21 cellular contexts compared by ENCODE assay signal in genomic region chr19:30061557-30062330, GRCh38.
"Had no signal": no experiment of that assay in that cellular context is flagged by ENCODE, and none has a peak within 500 bp of the region (broad histone marks: within the 10 kb centered on the region; RNA-seq: fewer than 3 reads in every experiment).

No MANE protein-coding gene starts in this region.

- FAIRE-seq: islet of Langerhans had no signal

- H3K9me3 Mint-ChIP-seq: activated naive CD4-positive, alpha-beta T cell treated with anti-CD3 and anti-CD28 coated beads, Interleukin-2, amount 50 U/mL, for 24 hours; activated T-helper 1 cell treated with anti-CD3 and anti-CD28 coated beads, Interleukin-12 subunit alpha, Interleukin-12 subunit beta, Interleukin-2, Interleukin-4 antibody, amounts not matched to agents 30 ng/mL and 10 ng/mL and 1 ng/mL, durations not matched to agents 14 hours and 24 hours and 36 hours; dendritic cell treated with granulocyte-macrophage colony-stimulating factor and Interleukin-4, amounts not matched to agents 40 ng/mL and 50 ng/mL, for 4 days; T-helper 1 cell treated with Interleukin-12 subunit alpha and Interleukin-12 subunit beta and Interleukin-4 antibody, amounts not matched to agents 30 μg/mL and 1 μg/mL, for 36 hours had no signal

- H3K4me3 ChIP-seq: heart left ventricle, thyroid gland, upper lobe of right lung had no signal

- H3K4me1 Mint-ChIP-seq: activated B cell treated with CpG ODN at 0.5 μM for 24 hours; activated naive CD4-positive, alpha-beta T cell treated with anti-CD3 and anti-CD28 coated beads, Interleukin-2, amount 50 U/mL, for 24 hours had no signal

- H3K4me1 ChIP-seq: heart left ventricle, thyroid gland, upper lobe of right lung had no signal

- H3K27me3 ChIP-seq: heart left ventricle, thyroid gland had no signal

- H3K27me3 Mint-ChIP-seq: activated B cell treated with CpG ODN at 0.5 μM for 24 hours; activated naive CD4-positive, alpha-beta T cell treated with anti-CD3 and anti-CD28 coated beads, Interleukin-2, amount 50 U/mL, for 24 hours; dendritic cell treated with granulocyte-macrophage colony-stimulating factor and Interleukin-4, amounts not matched to agents 40 ng/mL and 50 ng/mL, for 4 days had no signal

- H3K36me3 Mint-ChIP-seq: activated naive CD4-positive, alpha-beta T cell treated with anti-CD3 and anti-CD28 coated beads, Interleukin-2, amount 50 U/mL, for 24 hours had no signal

- H3K27ac ChIP-seq: heart left ventricle, thyroid gland, upper lobe of right lung had no signal

- H3K27ac Mint-ChIP-seq: activated B cell treated with CpG ODN at 0.5 μM for 24 hours; activated naive CD4-positive, alpha-beta T cell treated with anti-CD3 and anti-CD28 coated beads, Interleukin-2, amount 50 U/mL, for 24 hours; activated T-helper 1 cell treated with anti-CD3 and anti-CD28 coated beads, Interleukin-12 subunit alpha, Interleukin-12 subunit beta, Interleukin-2, Interleukin-4 antibody, amounts not matched to agents 30 ng/mL and 10 ng/mL and 1 ng/mL, durations not matched to agents 14 hours and 24 hours and 36 hours; dendritic cell treated with granulocyte-macrophage colony-stimulating factor and Interleukin-4, amounts not matched to agents 40 ng/mL and 50 ng/mL, for 4 days; nephron progenitor cell; T-helper 1 cell treated with Interleukin-12 subunit alpha and Interleukin-12 subunit beta and Interleukin-4 antibody, amounts not matched to agents 30 μg/mL and 1 μg/mL, for 36 hours had no signal

- H3K9me3 ChIP-seq: thyroid gland, upper lobe of right lung had no signal

- DNase-seq: activated B cell treated with CpG ODN at 0.5 μM for 24 hours; activated CD4-positive, alpha-beta T cell treated with anti-CD3 and anti-CD28 coated beads for 4 hours; activated CD4-positive, alpha-beta T cell treated with anti-CD3 and anti-CD28 coated beads, Interleukin-2, amount 50 U/mL, for 48 hours; activated gamma-delta T cell; aorta; effector CD4-positive, alpha-beta T cell; nephron progenitor cell; occipital lobe; retina; stimulated activated CD4-positive, alpha-beta T cell treated with anti-CD3 and anti-CD28 coated beads, Interleukin-4, amount 100 ng/mL, for 1 hour; stimulated activated naive CD4-positive, alpha-beta T cell treated with Interleukin-2 at 50 U/mL for 16 hours; T1000; thyroid gland; upper lobe of right lung had no signal

- H3K36me3 ChIP-seq: heart left ventricle, thyroid gland, upper lobe of right lung had no signal

- H3K4me3 Mint-ChIP-seq: activated B cell treated with CpG ODN at 0.5 μM for 24 hours; activated naive CD4-positive, alpha-beta T cell treated with anti-CD3 and anti-CD28 coated beads, Interleukin-2, amount 50 U/mL, for 24 hours; activated T-helper 1 cell treated with anti-CD3 and anti-CD28 coated beads, Interleukin-12 subunit alpha, Interleukin-12 subunit beta, Interleukin-2, Interleukin-4 antibody, amounts not matched to agents 30 ng/mL and 10 ng/mL and 1 ng/mL, durations not matched to agents 14 hours and 24 hours and 36 hours; brain; dendritic cell treated with granulocyte-macrophage colony-stimulating factor and Interleukin-4, amounts not matched to agents 40 ng/mL and 50 ng/mL, for 4 days; nephron progenitor cell; T-helper 1 cell treated with Interleukin-12 subunit alpha and Interleukin-12 subunit beta and Interleukin-4 antibody, amounts not matched to agents 30 μg/mL and 1 μg/mL, for 36 hours had no signal
